Comparison of ENCODE assay signal across 1 cellular context in genomic region chr9:136550439-136551085, GRCh38.
TF ChIP-seq lines count a peak whose summit lies in the region.

No MANE protein-coding gene starts in this region.

TF ChIP-seq in K562, 482 proteins besides CTCF, POLR2A, EP300 and RAD21:
- no peak for TF ChIP-seq ZNF347 (CRISPR knock-in tag; IDR thresholded peaks at IDR 0.05; ENCODE audit: low read depth)
- TF ChIP-seq SNIP1 (IDR thresholded peaks at IDR 0.05; ENCODE audit: low read depth): no peak
- TF ChIP-seq ZNF282 (CRISPR knock-in tag; IDR thresholded peaks at IDR 0.05): no peak
- TF ChIP-seq EGR1 (conservative IDR thresholded peaks at IDR 0.05): 0 out of 2 replicates have a peak, but pooled peaks have one; percentile 28
